In genomic region chr5:150781706-150782614, GRCh38 we compare ENCODE assay signal across 8 cellular contexts. TPM values are rescaled to one million over a fixed set of nuclear protein-coding genes. Genes with fewer than 3 reads are reported as not detected.
A peak's percentile ranks its signal among the peaks of the same experiment; 100 is the strongest.
DNase-seq lines count a peak whose midpoint lies in the region; ATAC-seq lines count a peak whose summit lies in the region.

No MANE protein-coding gene starts in this region.

- peak overlapping the region; percentile 29 for H3K4me3 ChIP-seq in right cardiac atrium (ENCODE audit: low read length)

- WGBS in right cardiac atrium, result 48% methylated on average over 10 of the region's 10 CpGs

- peak overlapping the region; percentile 85 for H3K27ac Mint-ChIP-seq in activated T-helper 2 cell treated with anti-CD3 and anti-CD28 coated beads, Interferon-gamma antibody, Interleukin-2, Interleukin-4, amounts not matched to agents 10 μg/mL and 5 μg/mL and 100 μg/mL, durations not matched to agents 14 hours and 24 hours and 36 hours
- H3K27ac Mint-ChIP-seq in stimulated activated naive CD8-positive, alpha-beta T cell treated with anti-CD3 and anti-CD28 coated beads, Interleukin-15, amount 100 ng/mL, for 72 hours, result peak overlapping the region in 1 of 2 donors; percentile 96

- DNase-seq in HCEC 1CT (peak; percentile 99), right cardiac atrium (peak; percentile 77 to 88 (median 83)), NCI-H1048 (lab: John Stamatoyannopoulos, UW) (no peak)
- no peak for DNase-seq in activated T-helper 2 cell treated with anti-CD3 and anti-CD28 coated beads, Interferon-gamma antibody, Interleukin-2, Interleukin-4, amounts not matched to agents 10 μg/mL and 5 μg/mL and 100 μg/mL, durations not matched to agents 14 hours and 24 hours and 36 hours (ENCODE audit: low spot score)
- no peak for DNase-seq in stimulated activated naive CD8-positive, alpha-beta T cell treated with anti-CD3 and anti-CD28 coated beads, Interleukin-15, amount 100 ng/mL, for 72 hours

- H3K27me3 ChIP-seq in right cardiac atrium (ENCODE audit: control insufficient read depth, insufficient read depth), result no peaks in the 10 kb centered on the region

- peaks cover 65% of the 10 kb centered on the region for H3K4me1 Mint-ChIP-seq in activated T-helper 2 cell treated with anti-CD3 and anti-CD28 coated beads, Interferon-gamma antibody, Interleukin-2, Interleukin-4, amounts not matched to agents 10 μg/mL and 5 μg/mL and 100 μg/mL, durations not matched to agents 14 hours and 24 hours and 36 hours (ENCODE audit: low read depth)
- H3K4me1 Mint-ChIP-seq in stimulated activated naive CD8-positive, alpha-beta T cell treated with anti-CD3 and anti-CD28 coated beads, Interleukin-15, amount 100 ng/mL, for 72 hours, result peaks cover 89% of the 10 kb centered on the region

- no peaks in the 10 kb centered on the region for H3K9me3 ChIP-seq in right cardiac atrium (ENCODE audit: control insufficient read depth, low read length)

- H3K4me1 ChIP-seq in right cardiac atrium (ENCODE audit: control insufficient read depth, insufficient read depth, low read length), result peaks cover 9% of the 10 kb centered on the region

- H3K27me3 Mint-ChIP-seq in activated T-helper 2 cell treated with anti-CD3 and anti-CD28 coated beads, Interferon-gamma antibody, Interleukin-2, Interleukin-4, amounts not matched to agents 10 μg/mL and 5 μg/mL and 100 μg/mL, durations not matched to agents 14 hours and 24 hours and 36 hours (ENCODE audit: low read depth), result no peaks in the 10 kb centered on the region
- H3K27me3 Mint-ChIP-seq in stimulated activated naive CD8-positive, alpha-beta T cell treated with anti-CD3 and anti-CD28 coated beads, Interleukin-15, amount 100 ng/mL, for 72 hours, result no peaks in the 10 kb centered on the region

- H3K36me3 Mint-ChIP-seq in activated T-helper 2 cell treated with anti-CD3 and anti-CD28 coated beads, Interferon-gamma antibody, Interleukin-2, Interleukin-4, amounts not matched to agents 10 μg/mL and 5 μg/mL and 100 μg/mL, durations not matched to agents 14 hours and 24 hours and 36 hours (ENCODE audit: low read depth), result peaks cover 42% of the 10 kb centered on the region

- peak overlapping the region; percentile 97 for H3K27ac ChIP-seq in right cardiac atrium (ENCODE audit: low read length)

- H3K4me3 Mint-ChIP-seq in activated T-helper 2 cell treated with anti-CD3 and anti-CD28 coated beads, Interferon-gamma antibody, Interleukin-2, Interleukin-4, amounts not matched to agents 10 μg/mL and 5 μg/mL and 100 μg/mL, durations not matched to agents 14 hours and 24 hours and 36 hours (ENCODE audit: low read depth), result peak overlapping the region; percentile 57
- peak overlapping the region; percentile 29 to 98 for H3K4me3 Mint-ChIP-seq in stimulated activated naive CD8-positive, alpha-beta T cell treated with anti-CD3 and anti-CD28 coated beads, Interleukin-15, amount 100 ng/mL, for 72 hours

- intact Hi-C loops in activated T-helper 2 cell treated with anti-CD3 and anti-CD28 coated beads, Interferon-gamma antibody, Interleukin-2, Interleukin-4, amounts not matched to agents 10 μg/mL and 5 μg/mL and 100 μg/mL, durations not matched to agents 14 hours and 24 hours and 36 hours (cut with micrococcal nuclease), result loop anchor here (2.0 to 5.0 kb wide), 4 partner anchors 220 to 371 kb away; no protein-coding TSS in a partner anchor
- intact Hi-C loops in right cardiac atrium (cut with DNase I), result no loop called here

- ATAC-seq in right cardiac atrium (peak; percentile 68 to 80), HG03025 (IDR thresholded peaks at IDR 0.05; ENCODE audit: low FRiP score, unreplicated experiment) (no peak), HG03378 (IDR thresholded peaks at IDR 0.05; ENCODE audit: unreplicated experiment) (no peak), GM19324 (IDR thresholded peaks at IDR 0.05; ENCODE audit: low FRiP score, unreplicated experiment) (no peak)
- no peak for ATAC-seq in stimulated activated naive CD8-positive, alpha-beta T cell treated with anti-CD3 and anti-CD28 coated beads, Interleukin-15, amount 100 ng/mL, for 72 hours

- peaks cover 5% of the 10 kb centered on the region for H3K9me3 Mint-ChIP-seq in activated T-helper 2 cell treated with anti-CD3 and anti-CD28 coated beads, Interferon-gamma antibody, Interleukin-2, Interleukin-4, amounts not matched to agents 10 μg/mL and 5 μg/mL and 100 μg/mL, durations not matched to agents 14 hours and 24 hours and 36 hours
- H3K9me3 Mint-ChIP-seq in stimulated activated naive CD8-positive, alpha-beta T cell treated with anti-CD3 and anti-CD28 coated beads, Interleukin-15, amount 100 ng/mL, for 72 hours, result peaks cover 5 to 8% of the 10 kb centered on the region in 2 donors

RNA-seq across cellular contexts. Expression of gene SMIM3, which starts 3.4 kb away (rescaled TPM):
- total RNA-seq in activated T-helper 2 cell treated with anti-CD3 and anti-CD28 coated beads, Interferon-gamma antibody, Interleukin-2, Interleukin-4, amounts not matched to agents 10 μg/mL and 5 μg/mL and 100 μg/mL, durations not matched to agents 14 hours and 24 hours and 36 hours, result 24.5 and 25.7 TPM in 2 replicates
- 10 to 100 TPM; 16.3 to 33.5 (median 19.9) TPM for total RNA-seq in right cardiac atrium
- 22.9 TPM for polyA plus RNA-seq in right cardiac atrium

RNA-seq across cellular contexts. Expression of gene DCTN4, which starts 23.1 kb away (rescaled TPM):
- 40.9 and 44.7 TPM in 2 replicates for total RNA-seq in activated T-helper 2 cell treated with anti-CD3 and anti-CD28 coated beads, Interferon-gamma antibody, Interleukin-2, Interleukin-4, amounts not matched to agents 10 μg/mL and 5 μg/mL and 100 μg/mL, durations not matched to agents 14 hours and 24 hours and 36 hours
- total RNA-seq in right cardiac atrium, result 10 to 100 TPM; 41.8 to 51.6 (median 47.6) TPM
- 22.7 TPM for polyA plus RNA-seq in right cardiac atrium

Comparison
In these comparisons a context has a peak if more than half of its experiments do, and no peak if none do; other contexts are left out.
1. DNase-seq: peak in HCEC 1CT (single experiment) and right cardiac atrium (3 of 3); none in activated T-helper 2 cell treated with anti-CD3 and anti-CD28 coated beads, Interferon-gamma antibody, Interleukin-2, Interleukin-4, amounts not matched to agents 10 μg/mL and 5 μg/mL and 100 μg/mL, durations not matched to agents 14 hours and 24 hours and 36 hours (single experiment), stimulated activated naive CD8-positive, alpha-beta T cell treated with anti-CD3 and anti-CD28 coated beads, Interleukin-15, amount 100 ng/mL, for 72 hours (0 of 2) and NCI-H1048 (single experiment).
2. ATAC-seq: peak in right cardiac atrium (2 of 2); none in stimulated activated naive CD8-positive, alpha-beta T cell treated with anti-CD3 and anti-CD28 coated beads, Interleukin-15, amount 100 ng/mL, for 72 hours (single experiment), HG03025 (single experiment), HG03378 (single experiment) and GM19324 (single experiment).